In the genomic region with DNA sequence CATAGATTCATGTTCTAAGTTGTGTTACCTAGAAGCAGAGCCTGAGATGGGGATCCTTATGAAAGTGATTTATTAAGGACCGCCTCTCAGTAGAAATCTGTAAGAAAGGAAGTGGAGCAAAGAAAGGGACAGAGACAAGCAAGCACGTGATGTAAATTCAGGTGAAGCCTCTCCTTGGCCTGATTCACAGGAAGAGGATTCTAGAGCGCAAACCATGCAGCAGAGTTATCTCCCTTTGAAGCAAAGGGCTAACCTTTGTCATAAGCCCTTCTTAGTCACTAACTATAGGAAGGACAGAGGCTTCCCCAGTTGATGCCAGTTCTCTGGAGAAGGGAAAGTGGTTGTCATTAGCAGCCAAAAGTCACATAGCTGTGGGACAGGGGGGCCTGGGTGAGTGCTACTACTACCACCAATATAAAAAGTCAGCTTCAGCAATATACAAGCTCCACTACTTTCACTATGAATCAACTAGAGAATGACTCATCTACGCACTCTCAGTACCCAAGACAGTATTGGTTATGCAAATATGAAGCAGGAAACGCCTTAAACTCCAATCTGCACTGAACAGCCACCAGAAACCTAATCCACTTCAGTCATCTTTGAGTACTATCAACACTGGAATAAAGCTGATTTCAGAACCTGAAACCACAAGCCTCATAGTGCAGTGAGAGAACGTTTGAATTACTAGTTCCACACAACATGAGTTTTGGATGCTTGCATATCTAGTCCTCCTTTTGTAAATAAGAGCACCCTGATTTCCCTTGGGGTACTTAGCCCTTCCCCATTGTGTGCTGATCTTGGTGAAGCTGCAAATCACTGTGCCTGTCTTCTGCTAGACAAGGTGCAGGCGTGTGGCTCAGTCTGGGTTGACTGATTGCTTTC, we compare ENCODE assay signal across 8 cellular contexts.
A peak's percentile ranks its signal among the peaks of the same experiment; 100 is the strongest.
DNase-seq lines count a peak whose midpoint lies in the region; ATAC-seq, FAIRE-seq and TF ChIP-seq lines count a peak whose summit lies in the region.

No MANE protein-coding gene starts in this region.

- peaks cover 4% of the 10 kb centered on the region for H3K4me1 ChIP-seq in keratinocyte (ENCODE audit: control insufficient read depth, extremely low read depth, insufficient read depth, low read length)

- H3K27ac Mint-ChIP-seq in IgD-negative memory B cell, result peak overlapping the region; percentile 10 to 87 (median 81)
- H3K27ac Mint-ChIP-seq in activated CD4-positive, alpha-beta T cell treated with anti-CD3 and anti-CD28 coated beads, Interleukin-2, amount 10 ng/mL, durations not matched to agents 7 days and 5 days, result peak overlapping the region; percentile 54

- DNase-seq in SIG-M5 treated with dmso at 0.1 percent for 504 hours (lab: John Stamatoyannopoulos, UW; ENCODE audit: unreplicated experiment), result peak; percentile 54
- DNase-seq in SIG-M5 (lab: John Stamatoyannopoulos, UW), result no peak
- peak; percentile 36 for DNase-seq in activated CD4-positive, alpha-beta T cell treated with anti-CD3 and anti-CD28 coated beads, Interleukin-2, amount 10 ng/mL, durations not matched to agents 7 days and 5 days
- peak; percentile 9 for DNase-seq in keratinocyte (ENCODE audit: low read depth, low spot score)
- no peak for DNase-seq in DMS114 treated with DMSO at 0.1 percent for 48 hours (lab: John Stamatoyannopoulos, UW; ENCODE audit: unreplicated experiment)
- no peak for DNase-seq in AML-193 (lab: John Stamatoyannopoulos, UW)

- CTCF ChIA-PET in activated CD4-positive, alpha-beta T cell treated with anti-CD3 and anti-CD28 coated beads, Interleukin-2, amount 10 ng/mL, durations not matched to agents 7 days and 5 days (lab: Charles Lee), result no interaction called here

- H3K4me3 Mint-ChIP-seq in IgD-negative memory B cell, result peak overlapping the region; percentile 1 to 90 (median 64)
- H3K4me3 Mint-ChIP-seq in activated CD4-positive, alpha-beta T cell treated with anti-CD3 and anti-CD28 coated beads, Interleukin-2, amount 10 ng/mL, durations not matched to agents 7 days and 5 days, result no peak overlapping the region

- H3K4me1 Mint-ChIP-seq in IgD-negative memory B cell, result peaks cover 11 to 20% (median 16%) of the 10 kb centered on the region in 3 donors
- H3K4me1 Mint-ChIP-seq in activated CD4-positive, alpha-beta T cell treated with anti-CD3 and anti-CD28 coated beads, Interleukin-2, amount 10 ng/mL, durations not matched to agents 7 days and 5 days, result peaks cover 18% of the 10 kb centered on the region

- no peaks in the 10 kb centered on the region for H3K9me1 ChIP-seq in keratinocyte (ENCODE audit: control insufficient read depth, extremely low read depth, insufficient read depth, low read length)

- no peaks in the 10 kb centered on the region for H3K79me2 ChIP-seq in keratinocyte (ENCODE audit: control insufficient read depth, insufficient read depth, low read length)

- H3K9ac ChIP-seq in keratinocyte (ENCODE audit: control insufficient read depth, extremely low read depth, insufficient read depth, low read length), result no peak overlapping the region

- POLR2A ChIA-PET in activated CD4-positive, alpha-beta T cell treated with anti-CD3 and anti-CD28 coated beads, Interleukin-2, amount 10 ng/mL, durations not matched to agents 7 days and 5 days (lab: Charles Lee), result interaction anchor here (0.6 kb wide), 1 partner anchor 159 kb away, joined by 3 read pairs; no protein-coding TSS in a partner anchor

- TF ChIP-seq CTCF in keratinocyte (optimal IDR thresholded peaks at IDR 0.05 in 1 of 3, IDR thresholded peaks at IDR 0.05 in 1 of 3, conservative IDR thresholded peaks at IDR 0.05 in 1 of 3; ENCODE audit: extremely low read depth in 1 of 3, insufficient read depth in 2 of 3, low read length in 3 of 3), result no peak

- peaks cover 0 to 2% (median 0%) of the 10 kb centered on the region in 3 donors for H3K9me3 Mint-ChIP-seq in IgD-negative memory B cell
- peaks cover 3% of the 10 kb centered on the region for H3K9me3 Mint-ChIP-seq in activated CD4-positive, alpha-beta T cell treated with anti-CD3 and anti-CD28 coated beads, Interleukin-2, amount 10 ng/mL, durations not matched to agents 7 days and 5 days

- no peaks in the 10 kb centered on the region for H3K27me3 ChIP-seq in keratinocyte (ENCODE audit: control insufficient read depth, extremely low read depth, insufficient read depth, low read length)

- dilution Hi-C loops in keratinocyte (cut with MboI; ENCODE audit: extremely low pct_ligation_motif_present, low sequenced_read_pairs), result no loop called here

- no peak overlapping the region for H3K4me3 ChIP-seq in keratinocyte (ENCODE audit: control insufficient read depth in 2 of 3, extremely low read depth in 1 of 3, insufficient read depth in 2 of 3, low read depth in 1 of 3, low read length in 3 of 3)

- H2AFZ ChIP-seq in keratinocyte (ENCODE audit: control insufficient read depth, low read length), result no peak overlapping the region

- no peak overlapping the region for H3K4me2 ChIP-seq in keratinocyte (ENCODE audit: control insufficient read depth, extremely low read depth, insufficient read depth, low read depth, low read length)

- no peak overlapping the region for H3K27ac ChIP-seq in keratinocyte (ENCODE audit: control insufficient read depth, insufficient read depth, low read length)

- no peaks in the 10 kb centered on the region for H3K36me3 Mint-ChIP-seq in IgD-negative memory B cell
- H3K36me3 Mint-ChIP-seq in activated CD4-positive, alpha-beta T cell treated with anti-CD3 and anti-CD28 coated beads, Interleukin-2, amount 10 ng/mL, durations not matched to agents 7 days and 5 days (ENCODE audit: low read depth), result no peaks in the 10 kb centered on the region

- peak; percentile 51 for FAIRE-seq in keratinocyte (lab: Jason Lieb, UNC)

- no peaks in the 10 kb centered on the region for H4K20me1 ChIP-seq in keratinocyte (ENCODE audit: control insufficient read depth, extremely low read depth, insufficient read depth, low read length)

- ATAC-seq in GM21786 (IDR thresholded peaks at IDR 0.05; ENCODE audit: unreplicated experiment), result peak; percentile 100

- no peaks in the 10 kb centered on the region for H3K27me3 Mint-ChIP-seq in IgD-negative memory B cell
- peaks cover 8% of the 10 kb centered on the region for H3K27me3 Mint-ChIP-seq in activated CD4-positive, alpha-beta T cell treated with anti-CD3 and anti-CD28 coated beads, Interleukin-2, amount 10 ng/mL, durations not matched to agents 7 days and 5 days

- no peaks in the 10 kb centered on the region for H3K9me3 ChIP-seq in keratinocyte (ENCODE audit: control insufficient read depth, low read depth, low read length)

- no peaks in the 10 kb centered on the region for H3K36me3 ChIP-seq in keratinocyte (ENCODE audit: control insufficient read depth in 2 of 2, extremely low read depth in 1 of 2, insufficient read depth in 2 of 2, low read length in 2 of 2)

Comparison
In these comparisons a context has a peak if more than half of its experiments do, and no peak if none do; other contexts are left out.
1. DNase-seq: peak in SIG-M5 treated with dmso at 0.1 percent for 504 hours (single experiment), activated CD4-positive, alpha-beta T cell treated with anti-CD3 and anti-CD28 coated beads, Interleukin-2, amount 10 ng/mL, durations not matched to agents 7 days and 5 days (single experiment) and keratinocyte (single experiment); none in SIG-M5 (single experiment), DMS114 treated with DMSO at 0.1 percent for 48 hours (single experiment) and AML-193 (0 of 2).